ENCODE assay signal across 1 cellular context in genomic region chr16:64952177-64952576, GRCh38.
TF ChIP-seq lines count a peak whose summit lies in the region.

No MANE protein-coding gene starts in this region.

TF ChIP-seq in endothelial cell of umbilical vein, 7 proteins besides CTCF, POLR2A, EP300 and RAD21 (continued from another document):
- no peak for TF ChIP-seq FOS (IDR thresholded peaks at IDR 0.05; ENCODE audit: borderline replicate concordance, insufficient read depth, low read length)
